In genomic region chr2:109123586-109124201, GRCh38 we compare ENCODE assay signal across 1 cellular context.
TF ChIP-seq lines count a peak whose summit lies in the region.

No MANE protein-coding gene starts in this region.

TF ChIP-seq in HEK293, 187 proteins besides CTCF, POLR2A, EP300 and RAD21 (continued from another document and continues in another):
- TF ChIP-seq ZNF560 (tag by site-specific recombination; IDR thresholded peaks at IDR 0.05; ENCODE audit: borderline replicate concordance) = 0 out of 2 replicates have a peak, but pooled peaks have one; percentile 31
- TF ChIP-seq ZNF211 (tag by site-specific recombination; IDR thresholded peaks at IDR 0.05; ENCODE audit: low read depth) = no peak
- no peak for TF ChIP-seq SALL2 (tag by site-specific recombination; IDR thresholded peaks at IDR 0.05; ENCODE audit: borderline replicate concordance)
- TF ChIP-seq ZSCAN16 (tag by site-specific recombination; IDR thresholded peaks at IDR 0.05) = no peak
- no peak for TF ChIP-seq HOXD13 (CRISPR knock-in tag; IDR thresholded peaks at IDR 0.05; ENCODE audit: borderline replicate concordance)
- no peak for TF ChIP-seq ZNF18 (tag by site-specific recombination; IDR thresholded peaks at IDR 0.05)
- no peak for TF ChIP-seq ZNF704 (tag by site-specific recombination; IDR thresholded peaks at IDR 0.05)
- TF ChIP-seq KLF17 (tag by site-specific recombination; IDR thresholded peaks at IDR 0.05) = no peak
- no peak for TF ChIP-seq ZNF76 (tag by site-specific recombination; IDR thresholded peaks at IDR 0.05; ENCODE audit: borderline replicate concordance, low read depth)
- no peak for TF ChIP-seq ZFP41 (tag by site-specific recombination; IDR thresholded peaks at IDR 0.05; ENCODE audit: borderline replicate concordance)
- no peak for TF ChIP-seq ZNF514 (tag by site-specific recombination; IDR thresholded peaks at IDR 0.05)
- no peak for TF ChIP-seq ZNF544 (tag by site-specific recombination; IDR thresholded peaks at IDR 0.05)
- TF ChIP-seq ZSCAN23 (tag by site-specific recombination; IDR thresholded peaks at IDR 0.05) = no peak
- peak; percentile 26; the same call in 1 of the 2 replicates for TF ChIP-seq ZNF654 (tag by site-specific recombination; IDR thresholded peaks at IDR 0.05; ENCODE audit: low read depth)
- TF ChIP-seq PRDM1 (tag by site-specific recombination; IDR thresholded peaks at IDR 0.05) = no peak
- TF ChIP-seq ZNF549 (tag by site-specific recombination; IDR thresholded peaks at IDR 0.05) = no peak
- TF ChIP-seq ZFP37 (tag by site-specific recombination; IDR thresholded peaks at IDR 0.05) = no peak
- TF ChIP-seq ZNF239 (tag by site-specific recombination; IDR thresholded peaks at IDR 0.05) = no peak
- TF ChIP-seq YY2 (tag by site-specific recombination; IDR thresholded peaks at IDR 0.05) = no peak
- TF ChIP-seq ZNF221 (tag by site-specific recombination; IDR thresholded peaks at IDR 0.05; ENCODE audit: borderline replicate concordance) = no peak
- no peak for TF ChIP-seq BCL11A (tag by site-specific recombination; IDR thresholded peaks at IDR 0.05; ENCODE audit: low read depth)
- no peak for TF ChIP-seq ZSCAN4 (tag by site-specific recombination; IDR thresholded peaks at IDR 0.05)
- TF ChIP-seq PRDM2 (tag by site-specific recombination; IDR thresholded peaks at IDR 0.05; ENCODE audit: borderline replicate concordance) = no peak
- TF ChIP-seq RBAK (tag by site-specific recombination; IDR thresholded peaks at IDR 0.05) = 0 out of 2 replicates have a peak, but pooled peaks have one; percentile 22
- peak; percentile 45 for TF ChIP-seq ZBTB11 (tag by site-specific recombination; conservative IDR thresholded peaks at IDR 0.05; ENCODE audit: low read depth)
- TF ChIP-seq ZNF138 (tag by site-specific recombination; IDR thresholded peaks at IDR 0.05; ENCODE audit: borderline replicate concordance) = peak; percentile 80; the same call in 1 of the 2 replicates
- TF ChIP-seq ZNF670 (tag by site-specific recombination; IDR thresholded peaks at IDR 0.05; ENCODE audit: low read depth) = no peak
- TF ChIP-seq ZNF426 (tag by site-specific recombination; IDR thresholded peaks at IDR 0.05) = peak; percentile 76
- no peak for TF ChIP-seq GLIS1 (tag by site-specific recombination; IDR thresholded peaks at IDR 0.05)
- TF ChIP-seq ZNF555 (tag by site-specific recombination; conservative IDR thresholded peaks at IDR 0.05) = peak; percentile 61
- no peak for TF ChIP-seq BCL11B (tag by site-specific recombination; IDR thresholded peaks at IDR 0.05; ENCODE audit: low read depth)
- TF ChIP-seq ZNF785 (tag by site-specific recombination; IDR thresholded peaks at IDR 0.05) = no peak
- TF ChIP-seq ZNF473 (tag by site-specific recombination; IDR thresholded peaks at IDR 0.05) = no peak
- TF ChIP-seq ZNF292 (tag by site-specific recombination; IDR thresholded peaks at IDR 0.05; ENCODE audit: borderline replicate concordance, low read depth) = no peak
- 0 out of 2 replicates have a peak, but pooled peaks have one; percentile 36 for TF ChIP-seq ZNF266 (tag by site-specific recombination; IDR thresholded peaks at IDR 0.05; ENCODE audit: low read depth)
- no peak for TF ChIP-seq KLF10 (tag by site-specific recombination; IDR thresholded peaks at IDR 0.05)
- no peak for TF ChIP-seq ZNF48 (tag by site-specific recombination; IDR thresholded peaks at IDR 0.05)
- no peak for TF ChIP-seq ATF2 (tag by site-specific recombination; IDR thresholded peaks at IDR 0.05; ENCODE audit: low read depth)
- no peak; the same call in 1 of the 2 replicates for TF ChIP-seq GLI2 (tag by site-specific recombination; IDR thresholded peaks at IDR 0.05; ENCODE audit: borderline replicate concordance, low read depth)
- no peak for TF ChIP-seq WT1 (tag by site-specific recombination; IDR thresholded peaks at IDR 0.05)
- TF ChIP-seq SCRT1 (tag by site-specific recombination; IDR thresholded peaks at IDR 0.05; ENCODE audit: borderline replicate concordance) = no peak
- no peak for TF ChIP-seq ZNF624 (tag by site-specific recombination; IDR thresholded peaks at IDR 0.05)
- TF ChIP-seq ZNF600 (tag by site-specific recombination; IDR thresholded peaks at IDR 0.05) = no peak
- TF ChIP-seq ZNF571 (tag by site-specific recombination; IDR thresholded peaks at IDR 0.05) = no peak
- TF ChIP-seq TCF7L2 (IDR thresholded peaks at IDR 0.05; ENCODE audit: borderline replicate concordance, low read depth, low read length) = no peak
- no peak for TF ChIP-seq AEBP2 (tag by site-specific recombination; IDR thresholded peaks at IDR 0.05; ENCODE audit: borderline replicate concordance)
- peak; percentile 73 for TF ChIP-seq ZNF140 (tag by site-specific recombination; IDR thresholded peaks at IDR 0.05)
